Comparison of ENCODE assay signal across 21 cellular contexts in the genomic region with DNA sequence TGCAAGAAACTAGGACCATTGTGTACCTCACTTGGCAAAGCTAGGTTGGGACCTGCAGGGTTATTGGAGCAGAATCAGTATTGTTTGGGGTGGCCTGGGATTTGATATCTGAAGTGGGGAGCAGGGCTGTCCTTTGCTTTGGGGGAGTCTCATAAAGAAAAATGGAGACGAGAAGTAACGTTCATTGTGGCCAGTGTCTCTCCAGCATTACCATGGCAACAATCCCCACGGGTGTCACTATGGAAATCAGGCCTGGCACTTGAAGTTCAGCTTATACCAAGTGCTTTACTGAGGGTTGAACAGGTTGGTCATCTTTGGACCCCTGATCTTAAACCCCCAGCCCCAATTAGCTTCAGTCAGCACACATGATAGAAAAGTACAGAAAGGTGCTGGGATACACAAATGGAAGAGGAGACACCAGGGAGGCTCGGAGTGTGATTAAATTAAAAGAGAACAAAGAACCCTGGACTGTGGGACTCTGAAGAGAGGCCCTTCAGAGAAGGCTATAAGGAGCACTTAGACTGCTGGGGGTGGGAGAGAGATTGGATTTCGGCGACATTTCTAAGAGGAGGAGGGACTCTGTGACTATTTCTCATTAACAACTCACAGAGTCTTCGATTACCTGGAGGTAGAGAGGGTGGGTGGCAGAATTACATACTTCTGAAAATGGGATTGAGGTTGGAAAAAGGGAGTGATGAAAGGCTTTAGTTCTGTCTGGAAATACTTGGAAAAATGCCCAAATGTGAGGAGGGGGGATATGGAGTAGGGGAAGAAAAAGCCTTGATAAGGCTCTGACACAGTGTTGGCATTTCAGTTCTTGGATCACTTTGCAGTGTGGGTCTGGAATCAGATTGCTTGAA. TPM values are rescaled to one million over a fixed set of nuclear protein-coding genes. Genes with fewer than 3 reads are reported as not detected.
DNase-seq lines count a peak whose midpoint lies in the region; ATAC-seq, FAIRE-seq and TF ChIP-seq lines count a peak whose summit lies in the region.
"Had no signal": no experiment of that assay in that cellular context is flagged by ENCODE, and none has a peak within 500 bp of the region (broad histone marks: within the 10 kb centered on the region; RNA-seq: fewer than 3 reads in every experiment).

No MANE protein-coding gene starts in this region.

- no peaks in the 10 kb centered on the region for H3K79me1 ChIP-seq in mesenchymal stem cell (replicated peaks; ENCODE audit: low read length, poor library complexity, severe bottlenecking)

- no peak for FAIRE-seq in K562 (lab: Jason Lieb, UNC)
- FAIRE-seq: GM12878, HTR-8/SVneo had no signal

- TF ChIP-seq POLR2A in K562 (conservative IDR thresholded peaks at IDR 0.05) = no peak

- no peaks in the 10 kb centered on the region for H3K9me1 ChIP-seq in K562 (ENCODE audit: control insufficient read depth, insufficient read depth, low read length)

- intact Hi-C loops in K562 (cut with micrococcal nuclease) = loop anchor here (2.0 kb wide), 1 partner anchor 15 kb away; no protein-coding TSS in a partner anchor

- H2AFZ ChIP-seq in K562 (ENCODE audit: low read depth, low read length) (peak overlapping the region; percentile 78), osteoblast (ENCODE audit: low read length) (no peak overlapping the region), mesenchymal stem cell (ENCODE audit: low read depth, low read length) (no peak overlapping the region)
- H2AFZ ChIP-seq: hepatocyte had no signal

- no peaks in the 10 kb centered on the region for H3K36me3 ChIP-seq in HEK293 (ENCODE audit: control insufficient read depth in 2 of 2, insufficient read depth in 1 of 2, low read length in 2 of 2)
- peaks cover 17% of the 10 kb centered on the region for H3K36me3 ChIP-seq in K562 (ENCODE audit: control insufficient read depth, insufficient read depth, low read length)
- no peaks in the 10 kb centered on the region for H3K36me3 ChIP-seq in osteoblast (ENCODE audit: insufficient read depth, low read length)
- no peaks in the 10 kb centered on the region for H3K36me3 ChIP-seq in mesenchymal stem cell (ENCODE audit: control insufficient read depth in 1 of 2, insufficient read depth in 2 of 2, low read depth in 1 of 2, low read length in 2 of 2)
- H3K36me3 ChIP-seq: ascending aorta, neutrophil, Peyer's patch, SJCRH30, uterus had no signal

- H2AK5ac ChIP-seq in mesenchymal stem cell (ENCODE audit: low read length, severe bottlenecking) = no peak overlapping the region

- DNase-seq in NCI-H187 (lab: John Stamatoyannopoulos, UW) = peak; percentile 81 to 95
- peak in 1 of 4 experiments; percentile 26 for DNase-seq in K562 (ENCODE audit: extremely low read depth in 1 of 4, low spot score in 3 of 4)
- peak; percentile 18 for DNase-seq in osteoblast (ENCODE audit: insufficient read length, low spot score, missing footprints)
- no peak for DNase-seq in NCI-H446 treated with DMSO at 0.1 percent for 48 hours (lab: John Stamatoyannopoulos, UW)
- DNase-seq in mesenchymal stem cell = no peak
- DNase-seq: activated CD4-positive, alpha-beta T cell treated with anti-CD3 and anti-CD28 coated beads, Interleukin-2, amount 10 ng/mL, durations not matched to agents 24 days and 14 days; DMS53; Peyer's patch; SJCRH30; stimulated activated CD4-positive, alpha-beta T cell treated with anti-CD3 and anti-CD28 coated beads, Interleukin-1b, Interleukin-23, amount 100 ng/mL, for 48 hours; stimulated activated naive B cell treated with anti-CD40 and anti-IgM and Interleukin-4, amounts not matched to agents 10 μg/mL and 1 μg/mL and 100 μg/mL, for 72 hours; T-helper 17 cell; uterus had no signal

- in situ Hi-C loops in K562 (cut with MboI) = no loop called here

- H3K9me3 ChIP-seq in HEK293 (ENCODE audit: control insufficient read depth, insufficient read depth, low read depth, low read length) = no peaks in the 10 kb centered on the region
- H3K9me3 ChIP-seq in K562 (replicated peaks; ENCODE audit: control insufficient read depth, insufficient read depth, low read depth, low read length) = no peaks in the 10 kb centered on the region
- no peaks in the 10 kb centered on the region for H3K9me3 ChIP-seq in osteoblast (ENCODE audit: low read depth, low read length)
- no peaks in the 10 kb centered on the region for H3K9me3 ChIP-seq in mesenchymal stem cell (ENCODE audit: control insufficient read depth, low read length)
- H3K9me3 ChIP-seq: ascending aorta, neutrophil, Peyer's patch, SJCRH30, uterus had no signal

- ATAC-seq in K562 = no peak
- ATAC-seq in GM18858 (IDR thresholded peaks at IDR 0.05; ENCODE audit: unreplicated experiment) = no peak
- ATAC-seq: activated naive CD4-positive, alpha-beta T cell treated with anti-CD3 and anti-CD28 coated beads, Interleukin-2, amount 50 U/mL, for 72 hours; GM12878; stimulated activated naive B cell treated with anti-CD40 and anti-IgM and Interleukin-4, amounts not matched to agents 10 μg/mL and 1 μg/mL and 100 μg/mL, for 72 hours; T-helper 17 cell had no signal

- BruUV-seq in K562 (replicated peaks; lab: Mats Ljungman, UMichigan) = no TSS peak

- H3K4me2 ChIP-seq in K562 (ENCODE audit: insufficient read depth, low read length) = peak overlapping the region; percentile 89
- H3K4me2 ChIP-seq in osteoblast (ENCODE audit: insufficient read depth, low read length) = no peak overlapping the region
- no peak overlapping the region for H3K4me2 ChIP-seq in mesenchymal stem cell (ENCODE audit: low read length, poor library complexity, severe bottlenecking)
- H3K4me2 ChIP-seq: hepatocyte had no signal

- no peak overlapping the region for H2BK15ac ChIP-seq in mesenchymal stem cell (ENCODE audit: low read depth, poor library complexity, severe bottlenecking)

- H3K27ac ChIP-seq in HEK293 (ENCODE audit: extremely low read depth, low read depth, low read length) = no peak overlapping the region
- peak overlapping the region; percentile 90 for H3K27ac ChIP-seq in K562 (ENCODE audit: extremely low read depth, low read depth, low read length)
- no peak overlapping the region for H3K27ac ChIP-seq in osteoblast (ENCODE audit: low read depth, low read length)
- H3K27ac ChIP-seq in mesenchymal stem cell (ENCODE audit: low read length, poor library complexity, severe bottlenecking) = no peak overlapping the region
- H3K27ac ChIP-seq: hepatocyte, neutrophil, Peyer's patch, SJCRH30, uterus had no signal

- peak overlapping the region; percentile 72 to 84; a peak in 3 of 4 replicates for H3K9ac ChIP-seq in K562 (ENCODE audit: insufficient read depth in 1 of 2, low read depth in 2 of 2, low read length in 2 of 2)
- H3K9ac ChIP-seq in mesenchymal stem cell (ENCODE audit: low read length) = no peak overlapping the region

- H3K4me1 ChIP-seq in HEK293 (ENCODE audit: control insufficient read depth, insufficient read depth, low read length) = peaks cover 2% of the 10 kb centered on the region; the same call in 1 of the 2 replicates
- peaks cover 51 to 61% of the 10 kb centered on the region in 2 experiments for H3K4me1 ChIP-seq in K562 (replicated peaks in 1 of 2; ENCODE audit: control insufficient read depth in 2 of 2, insufficient read depth in 2 of 2, low read length in 2 of 2)
- H3K4me1 ChIP-seq in osteoblast (ENCODE audit: insufficient read depth, low read length) = peaks cover 7% of the 10 kb centered on the region
- peaks cover 20% of the 10 kb centered on the region for H3K4me1 ChIP-seq in mesenchymal stem cell (ENCODE audit: control insufficient read depth, insufficient read depth, low read depth, low read length)
- H3K4me1 ChIP-seq: SJCRH30, uterus had no signal

- H4K91ac ChIP-seq in mesenchymal stem cell (ENCODE audit: low read length) = no peak overlapping the region

- no peak overlapping the region for H2BK5ac ChIP-seq in mesenchymal stem cell (ENCODE audit: low read depth, low read length, poor library complexity, severe bottlenecking)

- no peak overlapping the region for H3K18ac ChIP-seq in mesenchymal stem cell (ENCODE audit: low read depth in 1 of 2, low read length in 2 of 2)

- POLR2A ChIA-PET in HEK293 (lab: Yijun Ruan, JAX) = no interaction called here
- POLR2A ChIA-PET in K562 (lab: Yijun Ruan, JAX) = interaction anchor here (0.5 to 4.2 kb wide), 14 partner anchors 8 to 370 kb away, joined by 3 to 38 read pairs (median 4); partner anchors contain the start of genes ARHGEF25 and DDIT3

- H3K23ac ChIP-seq in mesenchymal stem cell (ENCODE audit: low read length in 2 of 2) = no peak overlapping the region

- TF ChIP-seq EP300 in K562 (IDR thresholded peaks at IDR 0.05; ENCODE audit: low read length) = no peak

- no peak for TF ChIP-seq CTCF in HEK293 (tag by site-specific recombination; IDR thresholded peaks at IDR 0.05)
- no peak for TF ChIP-seq CTCF in K562 (IDR thresholded peaks at IDR 0.05 in 2 of 3, conservative IDR thresholded peaks at IDR 0.05 in 1 of 3; ENCODE audit: insufficient read depth in 2 of 3, low read depth in 1 of 3, low read length in 3 of 3)
- no peak for TF ChIP-seq CTCF in osteoblast (IDR thresholded peaks at IDR 0.05; ENCODE audit: extremely low read depth, low read depth, low read length)

- CTCF ChIA-PET in HEK293 (lab: Yijun Ruan, JAX) (interaction anchor here (1.2 to 2.2 kb wide), 3 partner anchors 30 to 173 kb away, joined by 4 to 11 read pairs (median 7); no protein-coding TSS in a partner anchor), K562 (lab: Yijun Ruan, JAX; ENCODE audit: low intra/inter-chr PET ratio) (interaction anchor here (0.6 kb wide), 1 partner anchor 22 kb away, joined by 3 read pairs; no protein-coding TSS in a partner anchor)

- H3K79me2 ChIP-seq in K562 (ENCODE audit: control insufficient read depth, insufficient read depth, low read length) (peaks cover 59% of the 10 kb centered on the region), osteoblast (ENCODE audit: insufficient read depth, low read length) (no peaks in the 10 kb centered on the region)
- H3K79me2 ChIP-seq: hepatocyte had no signal

- TF ChIP-seq RAD21 in K562 (CRISPR knock-in tag; conservative IDR thresholded peaks at IDR 0.05 in 1 of 2, IDR thresholded peaks at IDR 0.05 in 1 of 2) = no peak

- no peak overlapping the region for H3K4me3 ChIP-seq in HEK293 (ENCODE audit: low read depth, low read length)
- peak overlapping the region; percentile 69; the same call in 1 of the 2 replicates for H3K4me3 ChIP-seq in K562
- H3K4me3 ChIP-seq in osteoblast (ENCODE audit: insufficient read depth, low read length) = no peak overlapping the region
- no peak overlapping the region for H3K4me3 ChIP-seq in mesenchymal stem cell (ENCODE audit: insufficient read depth in 1 of 2, low read depth in 1 of 2, low read length in 2 of 2)
- H3K4me3 ChIP-seq: ascending aorta, GM12878, hepatocyte, Peyer's patch, SJCRH30, uterus had no signal

- H2BK120ac ChIP-seq in mesenchymal stem cell (ENCODE audit: low read depth, low read length) = no peak overlapping the region

- no peak overlapping the region for H3K4ac ChIP-seq in mesenchymal stem cell (ENCODE audit: low read depth in 1 of 2, low read length in 2 of 2)

- H3K27me3 ChIP-seq in K562 (ENCODE audit: control insufficient read depth in 2 of 2, insufficient read depth in 2 of 2, low read length in 2 of 2) (no peaks in the 10 kb centered on the region), osteoblast (ENCODE audit: insufficient read depth, low read length) (peaks cover 24% of the 10 kb centered on the region), mesenchymal stem cell (ENCODE audit: control insufficient read depth in 1 of 2, insufficient read depth in 1 of 2, low read length in 2 of 2) (peaks cover 25 to 40% of the 10 kb centered on the region in 2 experiments)
- H3K27me3 ChIP-seq: ascending aorta, Peyer's patch, uterus had no signal

- H2BK12ac ChIP-seq in mesenchymal stem cell (ENCODE audit: low read length in 2 of 2) = peak overlapping the region in 1 of 2 experiments; percentile 15

- no peak overlapping the region for H4K8ac ChIP-seq in mesenchymal stem cell (ENCODE audit: low read length)

- H4K20me1 ChIP-seq in K562 (replicated peaks; ENCODE audit: control insufficient read depth, insufficient read depth, low read length) (no peaks in the 10 kb centered on the region), osteoblast (ENCODE audit: insufficient read depth, low read length) (no peaks in the 10 kb centered on the region)

- WGBS in K562 (ENCODE audit: insufficient coverage, low coverage, missing lambda C conversion rate) = 28% methylated on average over 7 of the region's 7 CpGs
- WGBS in mesenchymal stem cell = 65% methylated on average over 6 of the region's 7 CpGs

- H3K14ac ChIP-seq in mesenchymal stem cell (ENCODE audit: low read length in 2 of 2) = no peak overlapping the region

RNA-seq across cellular contexts. Expression of gene KIF5A, which starts 3.7 kb away (rescaled TPM):
- 64.9 and 77.9 TPM in 2 replicates for total RNA-seq in K562 (2011; cell fraction: chromatin; rRNA removed; ENCODE audit: low replicate concordance)
- total RNA-seq in K562 (2011; cell fraction: nucleolus; rRNA removed) = 36.1 and 39.9 TPM in 2 replicates
- total RNA-seq in K562 (2011; cell fraction: nucleoplasm; rRNA removed) = 52.8 and 54.9 TPM in 2 replicates
- total RNA-seq in K562 (2014; rRNA removed) (5.9 and 7.1 TPM in 2 replicates), K562 (2014; rRNA removed; fragmentation: Illumina TruSeq; extraction: Trizol) (7.3 and 8.0 TPM in 2 replicates), K562 (2015; rRNA removed; fragmentation: Illumina TruSeq; extraction: Trizol) (4.3 and 4.5 TPM in 2 replicates), K562 (2021) (14.2 and 17.7 TPM in 2 replicates), osteoblast (0.29 and 0.36 TPM in 2 replicates)
- polyA plus RNA-seq in K562 (2011; rRNA removed) (16.0 and 19.3 TPM in 2 replicates), K562 (2014; fragmentation: Illumina TruSeq; extraction: Trizol) (16.0 and 16.1 TPM in 2 replicates), K562 (2014; fragmentation: Nextera tagmentation; extraction: Ambion mirVana) (1 to 10 TPM; 3.4 to 5.3 TPM), K562 (2014; rRNA removed) (15.8 and 17.7 TPM in 2 replicates)
- 5.5 and 8.2 TPM in 2 replicates for polyA plus RNA-seq in K562 (2011; cell fraction: cytosol; rRNA removed)
- polyA plus RNA-seq in K562 (2011; cell fraction: nucleus; rRNA removed) = 66.5 and 75.3 TPM in 2 replicates
- polyA plus RNA-seq in K562 (2012) = 8.1 and 30.3 TPM in 2 replicates
- 13.4 and 14.8 TPM in 2 replicates for polyA minus RNA-seq in K562 (2011; rRNA and poly(A)+ RNA removed)
- polyA minus RNA-seq in K562 (2011; cell fraction: cytosol; rRNA and poly(A)+ RNA removed) = 5.6 and 6.9 TPM in 2 replicates
- polyA minus RNA-seq in K562 (2011; cell fraction: nucleus; rRNA and poly(A)+ RNA removed) = 14.0 and 22.0 TPM in 2 replicates
- polyA plus RNA-seq in mesenchymal stem cell (2013, experiment 1 of 2) = 0.26 TPM
- 0.22 TPM for polyA plus RNA-seq in mesenchymal stem cell (2013, experiment 2 of 2)
- total RNA-seq: ascending aorta had no signal

RNA-seq across cellular contexts. Expression of gene DCTN2, which starts 6.6 kb away (rescaled TPM):
- 253 and 274 TPM in 2 replicates for total RNA-seq in K562 (2011; cell fraction: chromatin; rRNA removed; ENCODE audit: low replicate concordance)
- 125 and 135 TPM in 2 replicates for total RNA-seq in K562 (2011; cell fraction: nucleolus; rRNA removed)
- 180 and 202 TPM in 2 replicates for total RNA-seq in K562 (2011; cell fraction: nucleoplasm; rRNA removed)
- total RNA-seq in K562 (2014; rRNA removed) (128 and 135 TPM in 2 replicates), K562 (2014; rRNA removed; fragmentation: Illumina TruSeq; extraction: Trizol) (114 and 115 TPM in 2 replicates), K562 (2015; rRNA removed; fragmentation: Illumina TruSeq; extraction: Trizol) (122 and 151 TPM in 2 replicates), K562 (2021) (119 and 129 TPM in 2 replicates), osteoblast (123 and 129 TPM in 2 replicates)
- polyA plus RNA-seq in K562 (2011; rRNA removed) (137 and 161 TPM in 2 replicates), K562 (2014; fragmentation: Illumina TruSeq; extraction: Trizol) (255 and 270 TPM in 2 replicates), K562 (2014; fragmentation: Nextera tagmentation; extraction: Ambion mirVana) (10 to 100 TPM; 43.6 to 64.7 TPM), K562 (2014; rRNA removed) (125 and 127 TPM in 2 replicates)
- 125 and 134 TPM in 2 replicates for polyA plus RNA-seq in K562 (2011; cell fraction: cytosol; rRNA removed)
- polyA plus RNA-seq in K562 (2011; cell fraction: nucleus; rRNA removed) = 140 and 175 TPM in 2 replicates
- polyA plus RNA-seq in K562 (2012) = 98.5 and 216 TPM in 2 replicates
- polyA minus RNA-seq in K562 (2011; rRNA and poly(A)+ RNA removed) = 129 and 192 TPM in 2 replicates
- polyA minus RNA-seq in K562 (2011; cell fraction: cytosol; rRNA and poly(A)+ RNA removed) = 103 and 129 TPM in 2 replicates
- polyA minus RNA-seq in K562 (2011; cell fraction: nucleus; rRNA and poly(A)+ RNA removed) = 35.9 and 66.2 TPM in 2 replicates
- polyA plus RNA-seq in mesenchymal stem cell (2013, experiment 1 of 2) = 143 TPM
- polyA plus RNA-seq in mesenchymal stem cell (2013, experiment 2 of 2) = 134 TPM

RNA-seq across cellular contexts. Expression of gene MBD6, which starts 30.9 kb away (rescaled TPM):
- 77.3 and 118 TPM in 2 replicates for total RNA-seq in K562 (2011; cell fraction: chromatin; rRNA removed; ENCODE audit: low replicate concordance)
- total RNA-seq in K562 (2011; cell fraction: nucleolus; rRNA removed) = 43.2 and 44.7 TPM in 2 replicates
- 49.3 and 57.0 TPM in 2 replicates for total RNA-seq in K562 (2011; cell fraction: nucleoplasm; rRNA removed)
- total RNA-seq in K562 (2014; rRNA removed) = 4.7 and 6.3 TPM in 2 replicates
- total RNA-seq in K562 (2014; rRNA removed; fragmentation: Illumina TruSeq; extraction: Trizol) = 2.7 and 3.8 TPM in 2 replicates
- 3.6 and 6.1 TPM in 2 replicates for total RNA-seq in K562 (2015; rRNA removed; fragmentation: Illumina TruSeq; extraction: Trizol)
- 46.6 and 54.8 TPM in 2 replicates for total RNA-seq in K562 (2021)
- polyA plus RNA-seq in K562 (2011; rRNA removed) = 2.0 and 6.8 TPM in 2 replicates
- polyA plus RNA-seq in K562 (2011; cell fraction: cytosol; rRNA removed) = 1.1 and 1.4 TPM in 2 replicates
- polyA plus RNA-seq in K562 (2011; cell fraction: nucleus; rRNA removed) = 25.0 and 38.2 TPM in 2 replicates
- polyA plus RNA-seq in K562 (2012) = 21.1 and 37.7 TPM in 2 replicates
- 14.1 and 20.3 TPM in 2 replicates for polyA plus RNA-seq in K562 (2014; fragmentation: Illumina TruSeq; extraction: Trizol)
- polyA plus RNA-seq in K562 (2014; fragmentation: Nextera tagmentation; extraction: Ambion mirVana) = 1 to 10 TPM; 2.6 to 2.9 TPM
- polyA plus RNA-seq in K562 (2014; rRNA removed) = 12.2 and 19.8 TPM in 2 replicates
- polyA minus RNA-seq in K562 (2011; rRNA and poly(A)+ RNA removed) = 1.7 and 4.1 TPM in 2 replicates
- 5.2 and 13.3 TPM in 2 replicates for polyA minus RNA-seq in K562 (2011; cell fraction: cytosol; rRNA and poly(A)+ RNA removed)
- polyA minus RNA-seq in K562 (2011; cell fraction: nucleus; rRNA and poly(A)+ RNA removed) = 15.5 and 20.1 TPM in 2 replicates
- total RNA-seq in osteoblast = 5.0 and 5.8 TPM in 2 replicates
- polyA plus RNA-seq in mesenchymal stem cell (2013, experiment 1 of 2) = 44.2 TPM
- polyA plus RNA-seq in mesenchymal stem cell (2013, experiment 2 of 2) = 40.9 TPM

RNA-seq across cellular contexts. Expression of gene DDIT3, which starts 33.3 kb away (rescaled TPM):
- 172 and 185 TPM in 2 replicates for total RNA-seq in K562 (2011; cell fraction: chromatin; rRNA removed; ENCODE audit: low replicate concordance)
- total RNA-seq in K562 (2011; cell fraction: nucleolus; rRNA removed) = 119 and 124 TPM in 2 replicates
- total RNA-seq in K562 (2011; cell fraction: nucleoplasm; rRNA removed) = 106 and 127 TPM in 2 replicates
- 68.2 and 89.9 TPM in 2 replicates for total RNA-seq in K562 (2014; rRNA removed)
- 89.6 and 104 TPM in 2 replicates for total RNA-seq in K562 (2014; rRNA removed; fragmentation: Illumina TruSeq; extraction: Trizol)
- total RNA-seq in K562 (2015; rRNA removed; fragmentation: Illumina TruSeq; extraction: Trizol) = 53.7 and 59.1 TPM in 2 replicates
- total RNA-seq in K562 (2021) = 56.8 and 61.8 TPM in 2 replicates
- polyA plus RNA-seq in K562 (2011; rRNA removed) = 99.0 and 118 TPM in 2 replicates
- polyA plus RNA-seq in K562 (2011; cell fraction: cytosol; rRNA removed) = 29.5 and 56.7 TPM in 2 replicates
- polyA plus RNA-seq in K562 (2011; cell fraction: nucleus; rRNA removed) = 133 and 186 TPM in 2 replicates
- 99.5 and 353 TPM in 2 replicates for polyA plus RNA-seq in K562 (2012)
- polyA plus RNA-seq in K562 (2014; fragmentation: Illumina TruSeq; extraction: Trizol) = 83.9 and 103 TPM in 2 replicates
- 100 to 1,000 TPM; 254 to 272 TPM for polyA plus RNA-seq in K562 (2014; fragmentation: Nextera tagmentation; extraction: Ambion mirVana)
- 87.2 and 127 TPM in 2 replicates for polyA plus RNA-seq in K562 (2014; rRNA removed)
- 37.2 and 59.6 TPM in 2 replicates for polyA minus RNA-seq in K562 (2011; rRNA and poly(A)+ RNA removed)
- polyA minus RNA-seq in K562 (2011; cell fraction: cytosol; rRNA and poly(A)+ RNA removed) = 22.3 and 23.0 TPM in 2 replicates
- 25.7 and 57.9 TPM in 2 replicates for polyA minus RNA-seq in K562 (2011; cell fraction: nucleus; rRNA and poly(A)+ RNA removed)
- 118 and 136 TPM in 2 replicates for total RNA-seq in osteoblast
- polyA plus RNA-seq in mesenchymal stem cell (2013, experiment 1 of 2) = 43.7 TPM
- polyA plus RNA-seq in mesenchymal stem cell (2013, experiment 2 of 2) = 45.0 TPM

RNA-seq across cellular contexts. Expression of gene PIP4K2C, which starts 37.4 kb away (rescaled TPM):
- total RNA-seq in K562 (2011; cell fraction: chromatin; rRNA removed; ENCODE audit: low replicate concordance) = 28.9 and 41.5 TPM in 2 replicates
- 20.9 and 21.7 TPM in 2 replicates for total RNA-seq in K562 (2011; cell fraction: nucleolus; rRNA removed)
- 26.5 and 30.7 TPM in 2 replicates for total RNA-seq in K562 (2011; cell fraction: nucleoplasm; rRNA removed)
- total RNA-seq in K562 (2014; rRNA removed) (13.8 and 20.7 TPM in 2 replicates), K562 (2014; rRNA removed; fragmentation: Illumina TruSeq; extraction: Trizol) (18.3 and 19.9 TPM in 2 replicates), K562 (2015; rRNA removed; fragmentation: Illumina TruSeq; extraction: Trizol) (18.0 and 22.3 TPM in 2 replicates), K562 (2021) (28.8 and 29.3 TPM in 2 replicates), osteoblast (32.4 and 36.6 TPM in 2 replicates)
- polyA plus RNA-seq in K562 (2011; rRNA removed) (31.3 and 31.4 TPM in 2 replicates), K562 (2014; fragmentation: Illumina TruSeq; extraction: Trizol) (39.5 and 41.4 TPM in 2 replicates), K562 (2014; fragmentation: Nextera tagmentation; extraction: Ambion mirVana) (10 to 100 TPM in 1 of 2 experiments, 1 to 10 TPM in 1; 9.0 to 10.8 TPM), K562 (2014; rRNA removed) (18.5 and 25.8 TPM in 2 replicates)
- 16.1 and 24.3 TPM in 2 replicates for polyA plus RNA-seq in K562 (2011; cell fraction: cytosol; rRNA removed)
- polyA plus RNA-seq in K562 (2011; cell fraction: nucleus; rRNA removed) = 42.4 and 45.7 TPM in 2 replicates
- polyA plus RNA-seq in K562 (2012) = 23.2 and 26.6 TPM in 2 replicates
- polyA minus RNA-seq in K562 (2011; rRNA and poly(A)+ RNA removed) = 20.2 and 21.0 TPM in 2 replicates
- polyA minus RNA-seq in K562 (2011; cell fraction: cytosol; rRNA and poly(A)+ RNA removed) = 9.1 and 18.2 TPM in 2 replicates
- 6.7 and 9.2 TPM in 2 replicates for polyA minus RNA-seq in K562 (2011; cell fraction: nucleus; rRNA and poly(A)+ RNA removed)
- 15.5 TPM for polyA plus RNA-seq in mesenchymal stem cell (2013, experiment 1 of 2)
- 15.4 TPM for polyA plus RNA-seq in mesenchymal stem cell (2013, experiment 2 of 2)

Comparison
In these comparisons a context has a peak if more than half of its experiments do, and no peak if none do; other contexts are left out.
1. DNase-seq: peak in NCI-H187 (2 of 2) and osteoblast (single experiment); none in NCI-H446 treated with DMSO at 0.1 percent for 48 hours (single experiment) and mesenchymal stem cell (single experiment).
2. Of the 44 proteins assayed by ChIP-seq in both K562 and HEK293: peak only in K562: ZNF175; only in HEK293: PATZ1, PRDM10, ZBTB17 and ZNF398; in both: none; in neither: 38; mixed calls (peak in some experiments, not most) for 1.